Comparison of ENCODE assay signal across 23 cellular contexts in genomic region chr2:105820691-105821090, GRCh38.
DNase-seq lines count a peak whose midpoint lies in the region; ATAC-seq, FAIRE-seq and TF ChIP-seq lines count a peak whose summit lies in the region.
"Had no signal": no experiment of that assay in that cellular context is flagged by ENCODE, and none has a peak within 500 bp of the region (broad histone marks: within the 10 kb centered on the region; RNA-seq: fewer than 3 reads in every experiment).

No MANE protein-coding gene starts in this region.

- H3K36me3 ChIP-seq in CD4-positive, CD25-positive, alpha-beta regulatory T cell (ENCODE audit: control insufficient read depth, insufficient read depth, low read length): peaks cover 64% of the 10 kb centered on the region
- H3K36me3 ChIP-seq in H7 (replicated peaks; ENCODE audit: control insufficient read depth, insufficient read depth, low read length): no peaks in the 10 kb centered on the region; the same call in 1 of the 2 replicates

- H3K4me1 ChIP-seq in CD4-positive, CD25-positive, alpha-beta regulatory T cell (ENCODE audit: control insufficient read depth, insufficient read depth, low read length, poor library complexity, severe bottlenecking): peaks cover 61% of the 10 kb centered on the region

- H3K9me3 ChIP-seq in CD4-positive, CD25-positive, alpha-beta regulatory T cell (ENCODE audit: control insufficient read depth in 2 of 2, low read length in 2 of 2): no peaks in the 10 kb centered on the region
- H3K9me3 ChIP-seq: left lung, mucosa of descending colon, right atrium auricular region had no signal

- peaks cover 47 to 88% (median 73%) of the 10 kb centered on the region in 4 donors for H3K4me1 Mint-ChIP-seq in CD4-positive, CD25-positive, alpha-beta regulatory T cell
- peaks cover 77% of the 10 kb centered on the region for H3K4me1 Mint-ChIP-seq in activated naive CD8-positive, alpha-beta T cell treated with anti-CD3 and anti-CD28 coated beads for 36 hours
- peaks cover 53 to 79% (median 66%) of the 10 kb centered on the region in 3 donors for H3K4me1 Mint-ChIP-seq in naive B cell

- H3K27ac ChIP-seq in CD4-positive, CD25-positive, alpha-beta regulatory T cell (ENCODE audit: insufficient read depth, low read length, poor library complexity, severe bottlenecking): peak overlapping the region; percentile 39
- H3K27ac ChIP-seq: KMS-11, right atrium auricular region had no signal

- no peaks in the 10 kb centered on the region for H3K27me3 ChIP-seq in CD4-positive, CD25-positive, alpha-beta regulatory T cell (ENCODE audit: control insufficient read depth, insufficient read depth, low read length)
- H3K27me3 ChIP-seq in H7 (ENCODE audit: control insufficient read depth, insufficient read depth, low read length): no peaks in the 10 kb centered on the region
- H3K27me3 ChIP-seq: left lung, right atrium auricular region had no signal

- H3K4me3 Mint-ChIP-seq in CD4-positive, CD25-positive, alpha-beta regulatory T cell: peak overlapping the region; percentile 7 to 70 (median 40)
- no peak overlapping the region for H3K4me3 Mint-ChIP-seq in activated naive CD8-positive, alpha-beta T cell treated with anti-CD3 and anti-CD28 coated beads for 36 hours
- peak overlapping the region in 1 of 8 donors; percentile 49 for H3K4me3 Mint-ChIP-seq in naive B cell
- H3K4me3 Mint-ChIP-seq: type B pancreatic cell had no signal

- no peak for DNase-seq in CD4-positive, CD25-positive, alpha-beta regulatory T cell
- DNase-seq in GM12891 (ENCODE audit: insufficient read length, low spot score) (no peak), naive B cell (no peak), NCI-H1436 (lab: John Stamatoyannopoulos, UW) (no peak), DMS153 treated with DMSO at 0.1 percent for 48 hours (lab: John Stamatoyannopoulos, UW; ENCODE audit: unreplicated experiment) (no peak), H7 (no peak), RKO (ENCODE audit: low spot score) (no peak)
- DNase-seq in activated naive CD8-positive, alpha-beta T cell treated with anti-CD3 and anti-CD28 coated beads for 36 hours: no peak
- DNase-seq: activated CD4-positive, alpha-beta T cell treated with anti-CD3 and anti-CD28 coated beads, Interleukin-2, amount 50 U/mL, for 4 hours; activated T-cell treated with anti-CD3 and anti-CD28 coated beads, Interleukin-2, amount 50 U/mL, for 48 hours; anterior cingulate cortex; left lung; mucosa of descending colon; MV-4-11; NCI-H187 treated with DMSO at 0.1 percent for 48 hours; NCI-H226; occipital lobe; RPMI8226; stimulated activated naive CD4-positive, alpha-beta T cell treated with Interleukin-2 at 50 U/mL for 16 hours had no signal

- no peaks in the 10 kb centered on the region for H3K27me3 Mint-ChIP-seq in CD4-positive, CD25-positive, alpha-beta regulatory T cell
- no peaks in the 10 kb centered on the region for H3K27me3 Mint-ChIP-seq in activated naive CD8-positive, alpha-beta T cell treated with anti-CD3 and anti-CD28 coated beads for 36 hours
- no peaks in the 10 kb centered on the region for H3K27me3 Mint-ChIP-seq in naive B cell
- H3K27me3 Mint-ChIP-seq: type B pancreatic cell had no signal

- H3K27ac Mint-ChIP-seq in CD4-positive, CD25-positive, alpha-beta regulatory T cell: peak overlapping the region in 2 of 3 donors; percentile 76 to 84
- H3K27ac Mint-ChIP-seq in activated naive CD8-positive, alpha-beta T cell treated with anti-CD3 and anti-CD28 coated beads for 36 hours: peak overlapping the region; percentile 76
- H3K27ac Mint-ChIP-seq in naive B cell: peak overlapping the region; percentile 21 to 93 (median 82)
- H3K27ac Mint-ChIP-seq: type B pancreatic cell had no signal

- H3K36me3 Mint-ChIP-seq in CD4-positive, CD25-positive, alpha-beta regulatory T cell: peaks cover 55% of the 10 kb centered on the region
- peaks cover 72% of the 10 kb centered on the region for H3K36me3 Mint-ChIP-seq in activated naive CD8-positive, alpha-beta T cell treated with anti-CD3 and anti-CD28 coated beads for 36 hours
- H3K36me3 Mint-ChIP-seq in naive B cell: peaks cover 24 to 42% of the 10 kb centered on the region in 2 donors

- H3K9me3 Mint-ChIP-seq in CD4-positive, CD25-positive, alpha-beta regulatory T cell: peaks cover 0 to under 1% (median 0%) of the 10 kb centered on the region in 7 donors
- peaks cover 5% of the 10 kb centered on the region for H3K9me3 Mint-ChIP-seq in activated naive CD8-positive, alpha-beta T cell treated with anti-CD3 and anti-CD28 coated beads for 36 hours
- peaks cover 0 to 3% (median 0%) of the 10 kb centered on the region in 7 donors for H3K9me3 Mint-ChIP-seq in naive B cell
- H3K9me3 Mint-ChIP-seq: type B pancreatic cell had no signal

- ATAC-seq in CD4-positive, CD25-positive, alpha-beta regulatory T cell (ENCODE audit: low read depth in 2 of 2): no peak
- ATAC-seq in naive B cell (ENCODE audit: low read depth in 2 of 2): no peak
- ATAC-seq: left lung, mucosa of descending colon, SK-N-SH treated with all-trans-retinoic acid at 6 μM for 48 hours had no signal

- peak; percentile 33 for FAIRE-seq in GM12891 (lab: Jason Lieb, UNC)

- H3K4me3 ChIP-seq in CD4-positive, CD25-positive, alpha-beta regulatory T cell (ENCODE audit: low read depth, low read length): peak overlapping the region; percentile 2
- H3K4me3 ChIP-seq in H7 (ENCODE audit: insufficient read depth, low read depth, low read length): no peak overlapping the region
- H3K4me3 ChIP-seq: left lung, mucosa of descending colon, right atrium auricular region had no signal

- no peak for TF ChIP-seq POLR2A in GM12891 (IDR thresholded peaks at IDR 0.05; ENCODE audit: low read depth, low read length)

TF ChIP-seq in GM12891, 5 proteins besides CTCF, POLR2A, EP300 and RAD21:
- TF ChIP-seq SPI1 (IDR thresholded peaks at IDR 0.05; ENCODE audit: low read depth, low read length): no peak
- no peak for TF ChIP-seq POU2F2 (IDR thresholded peaks at IDR 0.05; ENCODE audit: low read depth, low read length)
- no peak for TF ChIP-seq PAX5 (IDR thresholded peaks at IDR 0.05; ENCODE audit: insufficient read depth, low read length, severe bottlenecking)
- TF ChIP-seq TAF1 (IDR thresholded peaks at IDR 0.05; ENCODE audit: low read depth, low read length): no peak
- no peak for TF ChIP-seq POLR2AphosphoS5 (IDR thresholded peaks at IDR 0.05; ENCODE audit: low read depth, low read length)
